Comparison of ENCODE assay signal across 19 cellular contexts in the genomic region with DNA sequence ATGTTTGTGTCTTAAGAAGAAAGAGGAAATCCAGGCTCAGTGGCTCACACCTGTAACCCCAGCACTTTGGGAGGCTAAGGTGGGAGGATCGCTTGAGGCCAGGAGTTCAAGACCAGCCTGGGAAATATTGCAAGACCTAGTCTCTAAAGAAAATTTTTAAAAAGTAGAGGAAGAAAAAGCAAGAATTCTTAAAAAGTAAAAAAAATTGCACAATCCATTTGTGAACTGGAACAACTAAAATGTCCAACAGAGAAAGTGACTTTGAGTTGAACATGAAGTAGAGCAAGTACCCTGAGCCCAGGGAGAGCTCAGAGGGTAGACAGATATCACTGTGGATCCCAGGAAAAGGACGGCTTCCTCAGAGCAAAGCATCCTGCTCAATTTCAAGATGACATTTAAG.
DNase-seq lines count a peak whose midpoint lies in the region; ATAC-seq, FAIRE-seq and TF ChIP-seq lines count a peak whose summit lies in the region.
"Had no signal": no experiment of that assay in that cellular context is flagged by ENCODE, and none has a peak within 500 bp of the region (broad histone marks: within the 10 kb centered on the region; RNA-seq: fewer than 3 reads in every experiment).

No MANE protein-coding gene starts in this region.

- CTCF ChIA-PET in PC-9 (lab: Charles Lee) = interaction anchor here (0.5 to 1.0 kb wide), 4 partner anchors 91 to 790 kb away, joined by 3 to 5 read pairs (median 4); no protein-coding TSS in a partner anchor
- CTCF ChIA-PET in endothelial cell of umbilical vein (lab: Charles Lee) = interaction anchor here (0.7 to 2.9 kb wide), 37 partner anchors 8 to 340 kb away, joined by 3 to 28 read pairs (median 4); no protein-coding TSS in a partner anchor

- dilution Hi-C loops in endothelial cell of umbilical vein (cut with MboI; ENCODE audit: extremely low pct_ligation_motif_present, low sequenced_read_pairs) = no loop called here

- no peak overlapping the region for H3K9ac ChIP-seq in endothelial cell of umbilical vein (replicated peaks; ENCODE audit: extremely low read depth, insufficient read depth, low read length)

- intact Hi-C loops in PC-9 (cut with micrococcal nuclease; ENCODE audit: unreplicated experiment) = loop anchor here (1.0 to 2.0 kb wide), 5 partner anchors 46 to 199 kb away; no protein-coding TSS in a partner anchor
- intact Hi-C loops in endothelial cell of umbilical vein (cut with micrococcal nuclease) = loop anchor here (1.0 to 5.0 kb wide), 8 partner anchors 54 to 321 kb away; no protein-coding TSS in a partner anchor

- H3K79me2 ChIP-seq in PC-9 (ENCODE audit: low read depth) (no peaks in the 10 kb centered on the region), endothelial cell of umbilical vein (ENCODE audit: control insufficient read depth, insufficient read depth, low read length) (no peaks in the 10 kb centered on the region)

- POLR2A ChIA-PET in PC-9 (lab: Charles Lee; ENCODE audit: unreplicated experiment) (interaction anchor here (0.7 to 1.1 kb wide), 3 partner anchors 54 to 302 kb away, joined by 3 to 4 read pairs (median 4); no protein-coding TSS in a partner anchor), endothelial cell of umbilical vein (lab: Charles Lee) (no interaction called here)

- H3K36me3 ChIP-seq in PC-9 (ENCODE audit: low read depth) = no peaks in the 10 kb centered on the region
- no peaks in the 10 kb centered on the region for H3K36me3 ChIP-seq in endothelial cell of umbilical vein (ENCODE audit: control insufficient read depth in 2 of 2, extremely low read depth in 1 of 2, insufficient read depth in 2 of 2, low read length in 2 of 2)
- no peaks in the 10 kb centered on the region for H3K36me3 ChIP-seq in thoracic aorta
- H3K36me3 ChIP-seq: left lung had no signal

- H3K27ac ChIP-seq in PC-9 = peak overlapping the region; percentile 60
- no peak overlapping the region for H3K27ac ChIP-seq in endothelial cell of umbilical vein (ENCODE audit: insufficient read depth, low read depth, low read length)
- H3K27ac ChIP-seq in thoracic aorta = peak overlapping the region; percentile 67 to 70
- H3K27ac ChIP-seq: left lung had no signal

- no peak for TF ChIP-seq CTCF in PC-9 (conservative IDR thresholded peaks at IDR 0.05)
- TF ChIP-seq CTCF in endothelial cell of umbilical vein (IDR thresholded peaks at IDR 0.05; ENCODE audit: extremely low read depth in 1 of 2, insufficient read depth in 1 of 2, low read depth in 1 of 2, low read length in 2 of 2) = no peak
- no peak for TF ChIP-seq CTCF in nephron (IDR thresholded peaks at IDR 0.05; ENCODE audit: unreplicated experiment in 3 of 3)
- no peak for TF ChIP-seq CTCF in thoracic aorta (IDR thresholded peaks at IDR 0.05)
- TF ChIP-seq CTCF in D721Med (IDR thresholded peaks at IDR 0.05; ENCODE audit: insufficient read depth, missing control alignments) = no peak

- H3K9me1 ChIP-seq in endothelial cell of umbilical vein (replicated peaks; ENCODE audit: control insufficient read depth, extremely low read depth, insufficient read depth, low read length) = no peaks in the 10 kb centered on the region

- TF ChIP-seq POLR2A in endothelial cell of umbilical vein (IDR thresholded peaks at IDR 0.05; ENCODE audit: low read depth, low read length) = no peak

- H4K20me1 ChIP-seq in PC-9 (ENCODE audit: insufficient read depth) (no peaks in the 10 kb centered on the region), endothelial cell of umbilical vein (replicated peaks; ENCODE audit: control insufficient read depth, extremely low read depth, insufficient read depth, low read length) (no peaks in the 10 kb centered on the region)

- H3K9me3 ChIP-seq in PC-9 (ENCODE audit: insufficient read depth, low read depth) = no peaks in the 10 kb centered on the region
- no peaks in the 10 kb centered on the region for H3K9me3 ChIP-seq in endothelial cell of umbilical vein (replicated peaks; ENCODE audit: control insufficient read depth, insufficient read depth, low read length)
- no peaks in the 10 kb centered on the region for H3K9me3 ChIP-seq in thoracic aorta
- H3K9me3 ChIP-seq: left lung had no signal

- H3K4me3 Mint-ChIP-seq in nephron = peak overlapping the region in 1 of 3 experiments; percentile 44
- H3K4me3 Mint-ChIP-seq: activated naive CD4-positive, alpha-beta T cell treated with anti-CD3 and anti-CD28 coated beads for 36 hours; IgD-negative memory B cell; naive thymus-derived CD4-positive, alpha-beta T cell had no signal

- H3K27ac Mint-ChIP-seq in nephron = peak overlapping the region; percentile 50 to 86 (median 76)
- H3K27ac Mint-ChIP-seq: activated naive CD4-positive, alpha-beta T cell treated with anti-CD3 and anti-CD28 coated beads for 36 hours; IgD-negative memory B cell; naive thymus-derived CD4-positive, alpha-beta T cell had no signal

- H3K27me3 Mint-ChIP-seq in nephron (ENCODE audit: low read depth) = peaks cover 4% of the 10 kb centered on the region

- H3K4me1 ChIP-seq in PC-9 (replicated peaks; ENCODE audit: insufficient read depth) (peaks cover 35% of the 10 kb centered on the region), endothelial cell of umbilical vein (ENCODE audit: control insufficient read depth, extremely low read depth, insufficient read depth, low read length) (peaks cover 19% of the 10 kb centered on the region), thoracic aorta (ENCODE audit: control insufficient read depth in 1 of 2, low read depth in 2 of 2) (peaks cover 20 to 53% of the 10 kb centered on the region in 2 donors)

- BruUV-seq in PC-9 (replicated peaks; lab: Mats Ljungman, UMichigan) (no TSS peak), endothelial cell of umbilical vein (replicated peaks; lab: Mats Ljungman, UMichigan) (no TSS peak)

- no peaks in the 10 kb centered on the region for H3K9me3 Mint-ChIP-seq in nephron
- H3K9me3 Mint-ChIP-seq: activated naive CD4-positive, alpha-beta T cell treated with anti-CD3 and anti-CD28 coated beads for 36 hours; IgD-negative memory B cell had no signal

- peaks cover 22% of the 10 kb centered on the region; the same call in 1 of the 2 replicates for H3F3A ChIP-seq in PC-9 (ENCODE audit: insufficient read depth, low read depth)

- H3K27me3 ChIP-seq in PC-9 (ENCODE audit: insufficient read depth, low read depth) (no peaks in the 10 kb centered on the region), endothelial cell of umbilical vein (ENCODE audit: control insufficient read depth in 2 of 2, insufficient read depth in 2 of 2, low read length in 2 of 2) (no peaks in the 10 kb centered on the region), thoracic aorta (replicated peaks; ENCODE audit: insufficient read depth) (no peaks in the 10 kb centered on the region)
- H3K27me3 ChIP-seq: left lung had no signal

- no peaks in the 10 kb centered on the region for H3K9me2 ChIP-seq in PC-9 (ENCODE audit: insufficient read depth)

- H3K4me2 ChIP-seq in PC-9 (peak overlapping the region; percentile 68), endothelial cell of umbilical vein (ENCODE audit: insufficient read depth, low read length) (no peak overlapping the region)

- FAIRE-seq in endothelial cell of umbilical vein (lab: Jason Lieb, UNC) (no peak), D721Med (lab: Jason Lieb, UNC) (no peak)
- FAIRE-seq: colon, endometrium had no signal

- no peak for DNase-seq in PC-9
- no peak for DNase-seq in endothelial cell of umbilical vein (ENCODE audit: low read depth, low spot score)
- no peak for DNase-seq in thoracic aorta (ENCODE audit: low spot score)
- no peak for DNase-seq in D721Med (ENCODE audit: insufficient read length, low spot score)
- DNase-seq: activated CD4-positive, alpha-beta T cell treated with anti-CD3 and anti-CD28 coated beads, Interleukin-2, amount 50 U/mL, for 4 hours; COR-L47; naive thymus-derived CD4-positive, alpha-beta T cell; NCI-H187; NCI-H345; stimulated activated naive CD4-positive, alpha-beta T cell treated with Interleukin-2 at 50 U/mL for 16 hours; T-helper 1 cell had no signal

- peaks cover 53% of the 10 kb centered on the region for H3K4me1 Mint-ChIP-seq in nephron

- H3K4me3 ChIP-seq in PC-9 (no peak overlapping the region), endothelial cell of umbilical vein (replicated peaks in 1 of 3; ENCODE audit: insufficient read depth in 1 of 3, low read depth in 1 of 3, low read length in 3 of 3) (no peak overlapping the region), thoracic aorta (no peak overlapping the region)
- H3K4me3 ChIP-seq: left lung had no signal

- ATAC-seq in thoracic aorta (ENCODE audit: insufficient number of reproducible peaks, low FRiP score, low read depth) = no peak
- ATAC-seq in HG03520 (IDR thresholded peaks at IDR 0.05; ENCODE audit: unreplicated experiment) = no peak
- no peak for ATAC-seq in GM21737 (IDR thresholded peaks at IDR 0.05; ENCODE audit: unreplicated experiment)
- ATAC-seq: naive thymus-derived CD4-positive, alpha-beta T cell had no signal

- peak overlapping the region; percentile 52; the same call in 1 of the 2 replicates for H2AFZ ChIP-seq in PC-9
- H2AFZ ChIP-seq in endothelial cell of umbilical vein (ENCODE audit: low read depth, low read length) = peak overlapping the region; percentile 84

- H3K36me3 Mint-ChIP-seq in nephron (ENCODE audit: low read depth) = no peaks in the 10 kb centered on the region
- H3K36me3 Mint-ChIP-seq: IgD-negative memory B cell; naive thymus-derived CD4-positive, alpha-beta T cell had no signal

TF ChIP-seq in endothelial cell of umbilical vein, 7 proteins besides CTCF, POLR2A, EP300 and RAD21:
- TF ChIP-seq FOS (IDR thresholded peaks at IDR 0.05; ENCODE audit: borderline replicate concordance, insufficient read depth, low read length) (no peak), GATA2 (IDR thresholded peaks at IDR 0.05; ENCODE audit: insufficient read depth, insufficient read length, low read depth, low read length) (no peak), POLR2AphosphoS5 (IDR thresholded peaks at IDR 0.05; ENCODE audit: insufficient read depth, low read depth, low read length) (no peak), EZH2 (IDR thresholded peaks at IDR 0.05; ENCODE audit: borderline replicate concordance, low read depth, low read length, severe bottlenecking) (no peak), JUN (IDR thresholded peaks at IDR 0.05; ENCODE audit: borderline replicate concordance, insufficient read depth, insufficient read length, low read depth) (no peak), MYC (IDR thresholded peaks at IDR 0.05; ENCODE audit: low read depth, low read length) (no peak)
- TF ChIP-seq, protein P1, sequence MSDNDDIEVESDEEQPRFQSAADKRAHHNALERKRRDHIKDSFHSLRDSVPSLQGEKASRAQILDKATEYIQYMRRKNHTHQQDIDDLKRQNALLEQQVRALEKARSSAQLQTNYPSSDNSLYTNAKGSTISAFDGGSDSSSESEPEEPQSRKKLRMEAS (IDR thresholded peaks at IDR 0.05; ENCODE audit: insufficient read depth, insufficient read length) = no peak
TF ChIP-seq in endothelial cell of umbilical vein: peak in this region for 0.
